Comparison of ENCODE assay signal across 8 cellular contexts in the genomic region with DNA sequence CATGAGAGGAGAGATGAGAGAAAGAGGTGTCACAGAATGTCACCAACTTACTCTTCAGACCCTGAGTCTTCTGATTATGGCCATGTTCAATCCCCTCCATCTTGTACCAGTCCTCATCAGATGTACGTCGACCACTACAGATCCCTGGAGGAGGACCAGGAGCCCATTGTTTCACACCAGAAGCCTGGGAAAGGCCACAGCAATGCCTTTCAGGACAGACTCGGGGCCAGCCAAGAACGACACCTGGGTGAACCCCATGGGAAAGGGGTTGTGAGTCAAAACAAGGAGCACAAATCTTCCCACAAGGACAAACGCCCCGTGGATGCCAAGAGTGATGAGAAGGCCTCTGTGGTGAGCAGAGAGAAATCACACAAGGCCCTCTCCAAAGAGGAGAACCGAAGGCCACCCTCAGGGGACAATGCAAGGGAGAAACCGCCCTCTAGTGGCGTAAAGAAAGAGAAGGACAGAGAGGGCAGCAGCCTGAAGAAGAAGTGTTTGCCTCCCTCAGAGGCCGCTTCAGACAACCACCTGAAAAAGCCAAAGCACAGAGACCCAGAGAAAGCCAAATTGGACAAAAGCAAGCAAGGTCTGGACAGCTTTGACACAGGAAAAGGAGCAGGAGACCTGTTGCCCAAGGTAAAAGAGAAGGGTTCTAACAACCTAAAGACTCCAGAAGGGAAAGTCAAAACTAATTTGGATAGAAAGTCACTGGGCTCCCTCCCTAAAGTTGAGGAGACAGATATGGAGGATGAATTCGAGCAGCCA. TPM values are rescaled to one million over a fixed set of nuclear protein-coding genes. Genes with fewer than 3 reads are reported as not detected.
A peak's percentile ranks its signal among the peaks of the same experiment; 100 is the strongest.
DNase-seq lines count a peak whose midpoint lies in the region; ATAC-seq and TF ChIP-seq lines count a peak whose summit lies in the region.

No MANE protein-coding gene starts in this region.

- H3K27me3 ChIP-seq in esophagus squamous epithelium (no peaks in the 10 kb centered on the region), osteoblast (ENCODE audit: insufficient read depth, low read length) (no peaks in the 10 kb centered on the region)

- peaks cover 66% of the 10 kb centered on the region for H4K20me1 ChIP-seq in osteoblast (ENCODE audit: insufficient read depth, low read length)

- CTCF ChIA-PET in activated CD4-positive, alpha-beta T cell treated with anti-CD3 and anti-CD28 coated beads, Interleukin-2, amount 10 ng/mL, durations not matched to agents 7 days and 5 days (lab: Charles Lee), result interaction anchor here (1.1 kb wide), 1 partner anchor 14 kb away, joined by 3 read pairs; no protein-coding TSS in a partner anchor

- H3K36me3 Mint-ChIP-seq in activated CD4-positive, alpha-beta T cell treated with anti-CD3 and anti-CD28 coated beads, Interleukin-2, amount 10 ng/mL, durations not matched to agents 7 days and 5 days (ENCODE audit: low read depth), result peaks cover 56% of the 10 kb centered on the region

- H3K4me3 Mint-ChIP-seq in activated CD4-positive, alpha-beta T cell treated with anti-CD3 and anti-CD28 coated beads, Interleukin-2, amount 10 ng/mL, durations not matched to agents 7 days and 5 days, result no peak overlapping the region

- in situ Hi-C loops in ACHN (cut with HindIII; ENCODE audit: low pct_ligation_motif_present, low pct_unique_long_range_greater_than_20kb, low sequenced_read_pairs), result no loop called here

- no peaks in the 10 kb centered on the region for H3K27me3 Mint-ChIP-seq in activated CD4-positive, alpha-beta T cell treated with anti-CD3 and anti-CD28 coated beads, Interleukin-2, amount 10 ng/mL, durations not matched to agents 7 days and 5 days

- H2AFZ ChIP-seq in osteoblast (ENCODE audit: low read length), result no peak overlapping the region

- no peak overlapping the region for H3K27ac Mint-ChIP-seq in activated CD4-positive, alpha-beta T cell treated with anti-CD3 and anti-CD28 coated beads, Interleukin-2, amount 10 ng/mL, durations not matched to agents 7 days and 5 days

- H3K9me3 ChIP-seq in esophagus squamous epithelium (no peaks in the 10 kb centered on the region), osteoblast (ENCODE audit: low read depth, low read length) (no peaks in the 10 kb centered on the region)

- H3K27ac ChIP-seq in esophagus squamous epithelium, result no peak overlapping the region
- H3K27ac ChIP-seq in osteoblast (ENCODE audit: low read depth, low read length), result peak overlapping the region; percentile 64

- H3K4me3 ChIP-seq in esophagus squamous epithelium (no peak overlapping the region), osteoblast (ENCODE audit: insufficient read depth, low read length) (no peak overlapping the region)

- peak; percentile 6 to 57 (median 40) for TF ChIP-seq CTCF in esophagus squamous epithelium (IDR thresholded peaks at IDR 0.05)
- TF ChIP-seq CTCF in osteoblast (IDR thresholded peaks at IDR 0.05; ENCODE audit: extremely low read depth, low read depth, low read length), result peak; percentile 84

- intact Hi-C loops in esophagus squamous epithelium (cut with DNase I), result no loop called here

- H3K9me3 Mint-ChIP-seq in activated CD4-positive, alpha-beta T cell treated with anti-CD3 and anti-CD28 coated beads, Interleukin-2, amount 10 ng/mL, durations not matched to agents 7 days and 5 days, result no peaks in the 10 kb centered on the region

- peaks cover 76% of the 10 kb centered on the region for H3K79me2 ChIP-seq in osteoblast (ENCODE audit: insufficient read depth, low read length)

- TF ChIP-seq POLR2A in esophagus squamous epithelium (IDR thresholded peaks at IDR 0.05), result no peak

- no peak overlapping the region for H3K4me2 ChIP-seq in osteoblast (ENCODE audit: insufficient read depth, low read length)

- DNase-seq in ACHN, result peak; percentile 48
- peak; percentile 9 for DNase-seq in GF-D8 (lab: John Stamatoyannopoulos, UW)
- peak; percentile 44 for DNase-seq in NCI-H1694 treated with DMSO at 0.1 percent for 48 hours (lab: John Stamatoyannopoulos, UW)
- DNase-seq in activated CD4-positive, alpha-beta T cell treated with anti-CD3 and anti-CD28 coated beads, Interleukin-2, amount 10 ng/mL, durations not matched to agents 7 days and 5 days, result peak; percentile 60
- no peak for DNase-seq in esophagus squamous epithelium (lab: John Stamatoyannopoulos, UW)
- peak; percentile 87 for DNase-seq in osteoblast (ENCODE audit: insufficient read length, low spot score, missing footprints)
- DNase-seq in NCI-H1048 (lab: John Stamatoyannopoulos, UW), result no peak

- peaks cover 54 to 80% (median 67%) of the 10 kb centered on the region in 3 donors for H3K36me3 ChIP-seq in esophagus squamous epithelium
- peaks cover 60% of the 10 kb centered on the region for H3K36me3 ChIP-seq in osteoblast (ENCODE audit: insufficient read depth, low read length)

- H3K4me1 Mint-ChIP-seq in activated CD4-positive, alpha-beta T cell treated with anti-CD3 and anti-CD28 coated beads, Interleukin-2, amount 10 ng/mL, durations not matched to agents 7 days and 5 days, result peaks cover 27% of the 10 kb centered on the region

- H3K4me1 ChIP-seq in esophagus squamous epithelium, result peaks cover 0 to 27% (median 6%) of the 10 kb centered on the region in 3 donors
- H3K4me1 ChIP-seq in osteoblast (ENCODE audit: insufficient read depth, low read length), result peaks cover 14% of the 10 kb centered on the region

- no peak for ATAC-seq in HG02588 (IDR thresholded peaks at IDR 0.05; ENCODE audit: unreplicated experiment)

- WGBS in esophagus squamous epithelium, 2 donors, result 56 to 64% methylated on average over 9 of the region's 11 CpGs

- POLR2A ChIA-PET in activated CD4-positive, alpha-beta T cell treated with anti-CD3 and anti-CD28 coated beads, Interleukin-2, amount 10 ng/mL, durations not matched to agents 7 days and 5 days (lab: Charles Lee), result no interaction called here

RNA-seq across cellular contexts. Expression of a gene that starts 8.0 kb away (rescaled TPM):
- 10 to 100 TPM; 29.8 to 33.5 TPM for total RNA-seq in activated CD4-positive, alpha-beta T cell treated with anti-CD3 and anti-CD28 coated beads, Interleukin-2, amount 10 ng/mL, durations not matched to agents 7 days and 5 days
- total RNA-seq in esophagus squamous epithelium (10 to 100 TPM; 37.8 to 44.0 (median 41.2) TPM), osteoblast (41.5 and 42.0 TPM in 2 replicates)

RNA-seq across cellular contexts. Expression of a gene that starts 27.0 kb away (rescaled TPM):
- 10 to 100 TPM; 54.3 to 55.3 TPM for total RNA-seq in activated CD4-positive, alpha-beta T cell treated with anti-CD3 and anti-CD28 coated beads, Interleukin-2, amount 10 ng/mL, durations not matched to agents 7 days and 5 days
- total RNA-seq in esophagus squamous epithelium (10 to 100 TPM; 57.4 to 86.3 (median 78.0) TPM), osteoblast (29.8 and 31.1 TPM in 2 replicates)

RNA-seq across cellular contexts. Expression of a gene that starts 39.7 kb away (rescaled TPM):
- 10 to 100 TPM; 73.2 to 75.9 TPM for total RNA-seq in activated CD4-positive, alpha-beta T cell treated with anti-CD3 and anti-CD28 coated beads, Interleukin-2, amount 10 ng/mL, durations not matched to agents 7 days and 5 days
- total RNA-seq in esophagus squamous epithelium (10 to 100 TPM; 51.9 to 75.5 (median 64.4) TPM), osteoblast (28.3 and 36.9 TPM in 2 replicates)

RNA-seq across cellular contexts. Expression of a gene that starts 49.3 kb away (rescaled TPM):
- total RNA-seq in activated CD4-positive, alpha-beta T cell treated with anti-CD3 and anti-CD28 coated beads, Interleukin-2, amount 10 ng/mL, durations not matched to agents 7 days and 5 days, result 10 to 100 TPM; 14.5 to 17.4 TPM
- total RNA-seq in esophagus squamous epithelium, result 10 to 100 TPM; 55.1 to 81.0 (median 60.4) TPM
- total RNA-seq in osteoblast, result 11.8 and 13.4 TPM in 2 replicates

RNA-seq across cellular contexts. Expression of a gene that starts 59.6 kb away (rescaled TPM):
- total RNA-seq in activated CD4-positive, alpha-beta T cell treated with anti-CD3 and anti-CD28 coated beads, Interleukin-2, amount 10 ng/mL, durations not matched to agents 7 days and 5 days, result 1,000 to 10,000 TPM; 1,078 to 1,188 TPM
- total RNA-seq in esophagus squamous epithelium (1,000 to 10,000 TPM in 2 of 4 donors, 100 to 1,000 TPM in 2; 698 to 1,431 (median 989) TPM), osteoblast (606 and 693 TPM in 2 replicates)

Comparison
In these comparisons a context has a peak if more than half of its experiments do, and no peak if none do; other contexts are left out.
1. DNase-seq: peak in ACHN (single experiment), GF-D8 (single experiment), NCI-H1694 treated with DMSO at 0.1 percent for 48 hours (single experiment), activated CD4-positive, alpha-beta T cell treated with anti-CD3 and anti-CD28 coated beads, Interleukin-2, amount 10 ng/mL, durations not matched to agents 7 days and 5 days (single experiment) and osteoblast (single experiment); none in esophagus squamous epithelium (single experiment) and NCI-H1048 (single experiment).